11 cellular contexts compared by ENCODE assay signal in the genomic region with DNA sequence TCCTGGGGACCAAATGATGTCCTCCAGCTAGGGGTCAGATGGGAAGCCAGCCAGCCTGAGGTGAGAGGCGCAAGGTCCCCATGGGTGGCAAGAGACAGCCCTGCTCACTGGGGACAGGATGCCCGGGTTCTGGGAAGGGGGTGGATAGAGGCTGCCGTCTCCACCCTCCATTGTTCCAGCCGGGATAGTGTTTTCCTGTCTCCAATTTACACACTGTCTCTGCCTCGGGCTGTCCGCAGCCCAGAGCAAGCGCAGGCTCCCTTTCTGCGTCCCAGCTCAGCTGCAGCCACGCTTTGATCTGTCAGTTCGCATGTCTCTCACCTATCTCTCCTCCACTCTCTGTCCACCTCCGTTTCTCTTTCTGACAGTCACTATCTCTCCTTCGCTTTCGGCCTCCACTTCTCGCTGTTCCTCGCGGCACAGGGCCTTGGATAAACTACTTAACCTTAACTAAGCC. TPM values are rescaled to one million over a fixed set of nuclear protein-coding genes. Genes with fewer than 3 reads are reported as not detected.
DNase-seq lines count a peak whose midpoint lies in the region; ATAC-seq and TF ChIP-seq lines count a peak whose summit lies in the region.
"Had no signal": no experiment of that assay in that cellular context is flagged by ENCODE, and none has a peak within 500 bp of the region (broad histone marks: within the 10 kb centered on the region; RNA-seq: fewer than 3 reads in every experiment).

No MANE protein-coding gene starts in this region.

- DNase-seq in heart right ventricle (peak; percentile 54 to 69), osteocyte (ENCODE audit: extremely low spot score, unreplicated experiment) (no peak), occipital lobe (lab: John Stamatoyannopoulos, UW) (no peak), Ammon's horn (ENCODE audit: low spot score) (no peak), SHP77 (lab: John Stamatoyannopoulos, UW) (no peak), NAMALWA (ENCODE audit: low spot score) (no peak)
- DNase-seq: activated naive CD4-positive, alpha-beta T cell treated with anti-CD3 and anti-CD28 coated beads, Interleukin-2, amount 10 ng/mL, durations not matched to agents 7 days and 5 days; DND-41; KG1 had no signal

- H3K27me3 Mint-ChIP-seq in osteocyte (ENCODE audit: unreplicated experiment), result no peaks in the 10 kb centered on the region

- TF ChIP-seq CTCF in heart right ventricle (IDR thresholded peaks at IDR 0.05) (no peak), osteocyte (IDR thresholded peaks at IDR 0.05) (no peak)

- H3K36me3 ChIP-seq in BLaER1 (peaks cover 45% of the 10 kb centered on the region), heart right ventricle (peaks cover 0 to 42% (median 12%) of the 10 kb centered on the region in 9 donors)

- H3K4me2 ChIP-seq in BLaER1, result peak overlapping the region; percentile 88

- peaks cover 14% of the 10 kb centered on the region for H3K36me3 Mint-ChIP-seq in osteocyte (ENCODE audit: unreplicated experiment)

- 37 to 44% methylated on average over 16 of the region's 16 CpGs for WGBS in heart right ventricle, 2 donors

- peak overlapping the region; percentile 95 for H3K9ac ChIP-seq in BLaER1

- H4K20me1 ChIP-seq in BLaER1, result peaks cover 38% of the 10 kb centered on the region

- no peaks in the 10 kb centered on the region for H3K9me3 Mint-ChIP-seq in osteocyte (ENCODE audit: unreplicated experiment)
- H3K9me3 Mint-ChIP-seq: activated naive CD4-positive, alpha-beta T cell treated with anti-CD3 and anti-CD28 coated beads, Interleukin-2, amount 10 ng/mL, durations not matched to agents 7 days and 5 days had no signal

- H3K27ac Mint-ChIP-seq in osteocyte (ENCODE audit: unreplicated experiment), result peak overlapping the region; percentile 56
- H3K27ac Mint-ChIP-seq: activated naive CD4-positive, alpha-beta T cell treated with anti-CD3 and anti-CD28 coated beads, Interleukin-2, amount 10 ng/mL, durations not matched to agents 7 days and 5 days had no signal

- peaks cover 49% of the 10 kb centered on the region for H3K4me1 ChIP-seq in BLaER1
- peaks cover 2 to 53% (median 33%) of the 10 kb centered on the region in 9 donors for H3K4me1 ChIP-seq in heart right ventricle

- no peak overlapping the region for H3K27ac ChIP-seq in BLaER1
- peak overlapping the region; percentile 73 to 95 (median 90) for H3K27ac ChIP-seq in heart right ventricle

- H3K9me3 ChIP-seq in BLaER1 (no peaks in the 10 kb centered on the region), heart right ventricle (no peaks in the 10 kb centered on the region)

- no peaks in the 10 kb centered on the region for H3K27me3 ChIP-seq in BLaER1
- H3K27me3 ChIP-seq in heart right ventricle, result peaks cover 0 to 45% (median 5%) of the 10 kb centered on the region in 7 donors

- intact Hi-C loops in heart right ventricle (cut with DNase I), result loop anchor here in 1 of 10 donors (1.0 kb wide), 1 partner anchor 27 kb away; the partner anchor contains the start of gene SLC12A9

- peak overlapping the region; percentile 90 for H3K4me3 Mint-ChIP-seq in osteocyte (ENCODE audit: unreplicated experiment)

- ATAC-seq in SK-N-SH treated with all-trans-retinoic acid at 6 μM for 48 hours, result peak; percentile 11
- peak; percentile 30 to 74 (median 61) for ATAC-seq in heart right ventricle

- H3K4me3 ChIP-seq in BLaER1 (peak overlapping the region; percentile 94), heart right ventricle (peak overlapping the region; percentile 12 to 89 (median 74))

- H3K4me1 Mint-ChIP-seq in osteocyte (ENCODE audit: unreplicated experiment), result peaks cover 35% of the 10 kb centered on the region

TF ChIP-seq in SK-N-SH treated with all-trans-retinoic acid at 6 μM for 48 hours, 23 proteins besides CTCF, POLR2A, EP300 and RAD21:
- TF ChIP-seq ARNTL (CRISPR knock-in tag; IDR thresholded peaks at IDR 0.05; ENCODE audit: borderline replicate concordance, low read depth) (no peak), PATZ1 (CRISPR knock-in tag; IDR thresholded peaks at IDR 0.05; ENCODE audit: borderline replicate concordance) (no peak), SNAI2 (CRISPR knock-in tag; IDR thresholded peaks at IDR 0.05) (no peak), ZNF565 (CRISPR knock-in tag; conservative IDR thresholded peaks at IDR 0.05; ENCODE audit: low read depth) (no peak), OSR1 (CRISPR knock-in tag; IDR thresholded peaks at IDR 0.05) (no peak)

RNA-seq across cellular contexts. Expression of gene EPHB4, which starts 2.1 kb away (rescaled TPM):
- 10 to 100 TPM; 13.8 to 41.6 (median 21.0) TPM for total RNA-seq in heart right ventricle
- 10 to 100 TPM; 14.4 to 27.6 TPM for polyA plus RNA-seq in heart right ventricle
- total RNA-seq in osteocyte, result 88.9 and 91.9 TPM in 2 replicates
- 8.4 TPM for total RNA-seq in occipital lobe

RNA-seq across cellular contexts. Expression of gene SLC12A9, which starts 27.3 kb away (rescaled TPM):
- total RNA-seq in heart right ventricle, result 10 to 100 TPM in 1 of 10 donors, 1 to 10 TPM in 9; 4.8 to 15.7 (median 6.9) TPM
- polyA plus RNA-seq in heart right ventricle, result 10 to 100 TPM; 10.2 to 14.0 TPM
- total RNA-seq in osteocyte, result 32.1 and 32.4 TPM in 2 replicates
- 30.1 TPM for total RNA-seq in occipital lobe

RNA-seq across cellular contexts. Expression of gene TRIP6, which starts 41.9 kb away (rescaled TPM):
- total RNA-seq in heart right ventricle (10 to 100 TPM; 13.0 to 23.7 (median 17.7) TPM), osteocyte (123 and 126 TPM in 2 replicates), occipital lobe (5.8 TPM)
- polyA plus RNA-seq in heart right ventricle, result 10 to 100 TPM; 15.4 to 26.3 TPM

RNA-seq across cellular contexts. Expression of gene SRRT, which starts 49.7 kb away (rescaled TPM):
- total RNA-seq in heart right ventricle, result 10 to 100 TPM; 38.4 to 69.5 (median 49.6) TPM
- polyA plus RNA-seq in heart right ventricle, result 10 to 100 TPM; 47.6 to 67.6 TPM
- 159 and 162 TPM in 2 replicates for total RNA-seq in osteocyte
- total RNA-seq in occipital lobe, result 29.5 TPM

Comparison
In these comparisons a context has a peak if more than half of its experiments do, and no peak if none do; other contexts are left out.
1. DNase-seq: peak in heart right ventricle (2 of 2); none in osteocyte (single experiment), occipital lobe (single experiment), Ammon's horn (single experiment), SHP77 (0 of 2) and NAMALWA (single experiment).